In genomic region chr1:3625151-3625907, GRCh38 we compare ENCODE assay signal across 8 cellular contexts. TPM values are rescaled to one million over a fixed set of nuclear protein-coding genes. Genes with fewer than 3 reads are reported as not detected.
DNase-seq lines count a peak whose midpoint lies in the region; ATAC-seq and TF ChIP-seq lines count a peak whose summit lies in the region.

No MANE protein-coding gene starts in this region.

- peak overlapping the region; percentile 77 to 98 (median 95) for H3K27ac Mint-ChIP-seq in CD4-positive, alpha-beta memory T cell
- H3K27ac Mint-ChIP-seq in activated CD8-positive, alpha-beta T cell treated with anti-CD3 and anti-CD28 coated beads, Interleukin-2, amount 10 ng/mL, durations not matched to agents 7 days and 5 days: peak overlapping the region; percentile 93
- H3K27ac Mint-ChIP-seq in neural crest cell (ENCODE audit: unreplicated experiment): no peak overlapping the region

- H3K4me1 Mint-ChIP-seq in CD4-positive, alpha-beta memory T cell: peaks cover 25 to 49% (median 39%) of the 10 kb centered on the region in 4 donors
- H3K4me1 Mint-ChIP-seq in activated CD8-positive, alpha-beta T cell treated with anti-CD3 and anti-CD28 coated beads, Interleukin-2, amount 10 ng/mL, durations not matched to agents 7 days and 5 days (ENCODE audit: low read depth): peaks cover 23% of the 10 kb centered on the region
- H3K4me1 Mint-ChIP-seq in neural crest cell: peaks cover 22% of the 10 kb centered on the region

- peak; percentile 2 for ATAC-seq in GM21515 (IDR thresholded peaks at IDR 0.05; ENCODE audit: unreplicated experiment)
- ATAC-seq in activated CD8-positive, alpha-beta T cell treated with anti-CD3 and anti-CD28 coated beads, Interleukin-2, amount 10 ng/mL, durations not matched to agents 7 days and 5 days: peak; percentile 32

- peaks cover 0 to 2% (median 0%) of the 10 kb centered on the region in 8 donors for H3K9me3 Mint-ChIP-seq in CD4-positive, alpha-beta memory T cell
- H3K9me3 Mint-ChIP-seq in activated CD8-positive, alpha-beta T cell treated with anti-CD3 and anti-CD28 coated beads, Interleukin-2, amount 10 ng/mL, durations not matched to agents 7 days and 5 days (ENCODE audit: insufficient read depth): no peaks in the 10 kb centered on the region
- H3K9me3 Mint-ChIP-seq in neural crest cell: no peaks in the 10 kb centered on the region

- no peaks in the 10 kb centered on the region for H3K9me3 ChIP-seq in CD4-positive, alpha-beta memory T cell (ENCODE audit: control insufficient read depth in 1 of 2, low read length in 2 of 2)

- peak in 1 of 5 donors; percentile 49 for DNase-seq in CD4-positive, alpha-beta memory T cell
- DNase-seq in LHCN-M2 (ENCODE audit: low read depth): peak; percentile 48
- peak; percentile 48 for DNase-seq in activated CD8-positive, alpha-beta T cell treated with anti-CD3 and anti-CD28 coated beads, Interleukin-2, amount 10 ng/mL, durations not matched to agents 7 days and 5 days
- peak; percentile 61 for DNase-seq in fibroblast of pulmonary artery (ENCODE audit: low read depth)
- no peak for DNase-seq in neural crest cell (ENCODE audit: low read depth, low spot score)
- no peak for DNase-seq in HPDE6-E6E7 (ENCODE audit: extremely low spot score)
- no peak for DNase-seq in NAMALWA (ENCODE audit: low spot score)

- CTCF ChIA-PET in CD4-positive, alpha-beta memory T cell (lab: Charles Lee; ENCODE audit: partially characterized antibody): no interaction called here
- CTCF ChIA-PET in activated CD8-positive, alpha-beta T cell treated with anti-CD3 and anti-CD28 coated beads, Interleukin-2, amount 10 ng/mL, durations not matched to agents 7 days and 5 days (lab: Charles Lee): interaction anchor here (1.0 kb wide), 1 partner anchor 173 kb away, joined by 3 read pairs; no protein-coding TSS in a partner anchor

- TF ChIP-seq CTCF in fibroblast of pulmonary artery (IDR thresholded peaks at IDR 0.05; ENCODE audit: low read length, missing control alignments): no peak
- TF ChIP-seq CTCF in neural crest cell (conservative IDR thresholded peaks at IDR 0.05): no peak

- H3K27me3 ChIP-seq in CD4-positive, alpha-beta memory T cell (ENCODE audit: insufficient read depth, low read length): no peaks in the 10 kb centered on the region

- H3K4me3 ChIP-seq in CD4-positive, alpha-beta memory T cell (ENCODE audit: low read length in 2 of 2): peak overlapping the region; percentile 36 to 53
- peak overlapping the region; percentile 91 for H3K4me3 ChIP-seq in fibroblast of pulmonary artery (replicated peaks; ENCODE audit: low read depth, low read length)

- H3K36me3 Mint-ChIP-seq in CD4-positive, alpha-beta memory T cell: peaks cover 7 to 31% of the 10 kb centered on the region in 2 donors
- peaks cover 5% of the 10 kb centered on the region for H3K36me3 Mint-ChIP-seq in activated CD8-positive, alpha-beta T cell treated with anti-CD3 and anti-CD28 coated beads, Interleukin-2, amount 10 ng/mL, durations not matched to agents 7 days and 5 days (ENCODE audit: low read depth)
- H3K36me3 Mint-ChIP-seq in neural crest cell (ENCODE audit: low read depth): no peaks in the 10 kb centered on the region

- peaks cover 33% of the 10 kb centered on the region for H3K4me1 ChIP-seq in CD4-positive, alpha-beta memory T cell (ENCODE audit: insufficient read depth, low read length)

- H3K36me3 ChIP-seq in CD4-positive, alpha-beta memory T cell (ENCODE audit: insufficient read depth, low read length): peaks cover 30% of the 10 kb centered on the region

- H3K4me3 Mint-ChIP-seq in CD4-positive, alpha-beta memory T cell: peak overlapping the region; percentile 78 to 99 (median 92)
- H3K4me3 Mint-ChIP-seq in activated CD8-positive, alpha-beta T cell treated with anti-CD3 and anti-CD28 coated beads, Interleukin-2, amount 10 ng/mL, durations not matched to agents 7 days and 5 days: peak overlapping the region; percentile 92
- peak overlapping the region; percentile 93 for H3K4me3 Mint-ChIP-seq in neural crest cell

- intact Hi-C loops in CD4-positive, alpha-beta memory T cell (cut with micrococcal nuclease): loop anchor here (2.0 kb wide), 1 partner anchor 231 kb away; the partner anchor contains the start of genes CEP104 and DFFB

- no peaks in the 10 kb centered on the region for H3K27me3 Mint-ChIP-seq in CD4-positive, alpha-beta memory T cell
- peaks cover 4% of the 10 kb centered on the region for H3K27me3 Mint-ChIP-seq in activated CD8-positive, alpha-beta T cell treated with anti-CD3 and anti-CD28 coated beads, Interleukin-2, amount 10 ng/mL, durations not matched to agents 7 days and 5 days (ENCODE audit: low read depth)
- H3K27me3 Mint-ChIP-seq in neural crest cell (ENCODE audit: low read depth): peaks cover 8% of the 10 kb centered on the region

- peak overlapping the region; percentile 66 for H3K27ac ChIP-seq in CD4-positive, alpha-beta memory T cell (ENCODE audit: low read depth, low read length)

- POLR2A ChIA-PET in CD4-positive, alpha-beta memory T cell (lab: Charles Lee; ENCODE audit: partially characterized antibody): interaction anchor here (0.6 to 1.4 kb wide), 3 partner anchors 95 to 135 kb away, joined by 3 to 6 read pairs (median 3); no protein-coding TSS in a partner anchor
- POLR2A ChIA-PET in activated CD8-positive, alpha-beta T cell treated with anti-CD3 and anti-CD28 coated beads, Interleukin-2, amount 10 ng/mL, durations not matched to agents 7 days and 5 days (lab: Charles Lee): no interaction called here

RNA-seq across cellular contexts. Expression of gene TPRG1L, which starts 0.5 kb away (rescaled TPM):
- 10 to 100 TPM; 57.9 to 59.5 TPM for total RNA-seq in CD4-positive, alpha-beta memory T cell
- polyA plus RNA-seq in CD4-positive, alpha-beta memory T cell: 10 to 100 TPM; 41.4 to 46.4 TPM
- total RNA-seq in LHCN-M2 (2014; rRNA removed) (12.4 and 19.6 TPM in 2 replicates), neural crest cell (14.5 and 14.9 TPM in 2 replicates)
- 45.1 TPM for polyA plus RNA-seq in LHCN-M2 (2012)
- total RNA-seq in activated CD8-positive, alpha-beta T cell treated with anti-CD3 and anti-CD28 coated beads, Interleukin-2, amount 10 ng/mL, durations not matched to agents 7 days and 5 days: 10 to 100 TPM in 1 of 2 experiments, 1 to 10 TPM in 1; 9.9 to 10.0 TPM

RNA-seq across cellular contexts. Expression of gene MEGF6, which starts 14.0 kb away (rescaled TPM):
- total RNA-seq in CD4-positive, alpha-beta memory T cell: 100 to 1,000 TPM; 167 to 168 TPM
- polyA plus RNA-seq in CD4-positive, alpha-beta memory T cell: 1 to 10 TPM; 2.4 to 7.1 TPM
- 0.11 and 0.26 TPM in 2 replicates for total RNA-seq in LHCN-M2 (2014; rRNA removed)
- polyA plus RNA-seq in LHCN-M2 (2012): 4.6 TPM
- total RNA-seq in activated CD8-positive, alpha-beta T cell treated with anti-CD3 and anti-CD28 coated beads, Interleukin-2, amount 10 ng/mL, durations not matched to agents 7 days and 5 days: 1 to 10 TPM; 7.1 to 8.3 TPM
- 36.7 and 38.8 TPM in 2 replicates for total RNA-seq in neural crest cell

RNA-seq across cellular contexts. Expression of gene WRAP73, which starts 24.6 kb away (rescaled TPM):
- total RNA-seq in CD4-positive, alpha-beta memory T cell: 10 to 100 TPM; 39.0 to 40.7 TPM
- 10 to 100 TPM; 24.4 to 30.1 TPM for polyA plus RNA-seq in CD4-positive, alpha-beta memory T cell
- total RNA-seq in LHCN-M2 (2014; rRNA removed) (23.3 and 23.7 TPM in 2 replicates), neural crest cell (26.0 and 28.9 TPM in 2 replicates)
- 16.0 TPM for polyA plus RNA-seq in LHCN-M2 (2012)
- total RNA-seq in activated CD8-positive, alpha-beta T cell treated with anti-CD3 and anti-CD28 coated beads, Interleukin-2, amount 10 ng/mL, durations not matched to agents 7 days and 5 days: 10 to 100 TPM; 33.1 to 36.7 TPM

RNA-seq across cellular contexts. Expression of gene TP73, which starts 27.0 kb away (rescaled TPM):
- total RNA-seq in CD4-positive, alpha-beta memory T cell: under 1 TPM in 1 of 2 experiments, not detected in 1; 0.17 TPM
- polyA plus RNA-seq in CD4-positive, alpha-beta memory T cell: under 1 TPM in 1 of 2 donors, not detected in 1; 0.15 TPM
- total RNA-seq in LHCN-M2 (2014; rRNA removed) (2.4 and 2.6 TPM in 2 replicates), neural crest cell (1.5 and 2.1 TPM in 2 replicates)
- polyA plus RNA-seq in LHCN-M2 (2012): 1.4 TPM
- 1 to 10 TPM; 1.3 to 1.4 TPM for total RNA-seq in activated CD8-positive, alpha-beta T cell treated with anti-CD3 and anti-CD28 coated beads, Interleukin-2, amount 10 ng/mL, durations not matched to agents 7 days and 5 days

Comparison
In these comparisons a context has a peak if more than half of its experiments do, and no peak if none do; other contexts are left out.
1. DNase-seq: peak in LHCN-M2 (single experiment), activated CD8-positive, alpha-beta T cell treated with anti-CD3 and anti-CD28 coated beads, Interleukin-2, amount 10 ng/mL, durations not matched to agents 7 days and 5 days (single experiment) and fibroblast of pulmonary artery (single experiment); none in neural crest cell (single experiment), HPDE6-E6E7 (single experiment) and NAMALWA (single experiment).
2. Peak in every context shown above with its lines, with median percentiles within 50 percentile points of each other: H3K4me3 Mint-ChIP-seq.